ENCODE assay signal across 31 cellular contexts in genomic region chr1:107766533-107766932, GRCh38.
"Had no signal": no experiment of that assay in that cellular context is flagged by ENCODE, and none has a peak within 500 bp of the region (broad histone marks: within the 10 kb centered on the region; RNA-seq: fewer than 3 reads in every experiment).

No MANE protein-coding gene starts in this region.

- H3K36me3 Mint-ChIP-seq: activated CD8-positive, alpha-beta memory T cell treated with anti-CD3 and anti-CD28 coated beads, Interleukin-2, amount 10 ng/mL, durations not matched to agents 7 days and 5 days; activated naive CD4-positive, alpha-beta T cell treated with anti-CD3 and anti-CD28 coated beads, Interleukin-2, amount 10 ng/mL, durations not matched to agents 7 days and 5 days had no signal

- H3K27ac Mint-ChIP-seq: activated CD4-positive, alpha-beta memory T cell treated with anti-CD3 and anti-CD28 coated beads, Interleukin-2, amount 10 ng/mL, durations not matched to agents 7 days and 5 days; activated CD8-positive, alpha-beta memory T cell treated with anti-CD3 and anti-CD28 coated beads, Interleukin-2, amount 10 ng/mL, durations not matched to agents 7 days and 5 days; activated naive CD4-positive, alpha-beta T cell treated with anti-CD3 and anti-CD28 coated beads, Interleukin-2, amount 10 ng/mL, durations not matched to agents 7 days and 5 days; activated naive CD8-positive, alpha-beta T cell; activated naive CD8-positive, alpha-beta T cell treated with anti-CD3 and anti-CD28 coated beads, Interleukin-2, amount 50 U/mL, for 24 hours; brain; IgD-negative memory B cell; T-helper 1 cell treated with Interleukin-12 subunit alpha and Interleukin-12 subunit beta and Interleukin-4 antibody, amounts not matched to agents 30 μg/mL and 1 μg/mL, for 36 hours had no signal

- ATAC-seq: activated CD8-positive, alpha-beta memory T cell treated with anti-CD3 and anti-CD28 coated beads, Interleukin-2, amount 10 ng/mL, durations not matched to agents 7 days and 5 days; activated naive CD8-positive, alpha-beta T cell treated with anti-CD3 and anti-CD28 coated beads, Interleukin-2, amount 50 U/mL, for 24 hours had no signal

- H3K9me3 Mint-ChIP-seq: activated CD4-positive, alpha-beta memory T cell treated with anti-CD3 and anti-CD28 coated beads, Interleukin-2, amount 10 ng/mL, durations not matched to agents 7 days and 5 days; activated naive CD4-positive, alpha-beta T cell treated with anti-CD3 and anti-CD28 coated beads, Interleukin-2, amount 10 ng/mL, durations not matched to agents 7 days and 5 days; activated naive CD8-positive, alpha-beta T cell treated with anti-CD3 and anti-CD28 coated beads, Interleukin-2, amount 50 U/mL, for 24 hours; IgD-negative memory B cell; T-helper 1 cell treated with Interleukin-12 subunit alpha and Interleukin-12 subunit beta and Interleukin-4 antibody, amounts not matched to agents 30 μg/mL and 1 μg/mL, for 36 hours had no signal

- H3K4me3 Mint-ChIP-seq: activated CD4-positive, alpha-beta memory T cell treated with anti-CD3 and anti-CD28 coated beads, Interleukin-2, amount 10 ng/mL, durations not matched to agents 7 days and 5 days; activated CD8-positive, alpha-beta memory T cell treated with anti-CD3 and anti-CD28 coated beads, Interleukin-2, amount 10 ng/mL, durations not matched to agents 7 days and 5 days; activated naive CD4-positive, alpha-beta T cell treated with anti-CD3 and anti-CD28 coated beads, Interleukin-2, amount 10 ng/mL, durations not matched to agents 7 days and 5 days; activated naive CD8-positive, alpha-beta T cell; activated naive CD8-positive, alpha-beta T cell treated with anti-CD3 and anti-CD28 coated beads, Interleukin-2, amount 50 U/mL, for 24 hours; brain; IgD-negative memory B cell; T-helper 1 cell treated with Interleukin-12 subunit alpha and Interleukin-12 subunit beta and Interleukin-4 antibody, amounts not matched to agents 30 μg/mL and 1 μg/mL, for 36 hours had no signal

- H3K4me1 Mint-ChIP-seq: activated CD4-positive, alpha-beta memory T cell treated with anti-CD3 and anti-CD28 coated beads, Interleukin-2, amount 10 ng/mL, durations not matched to agents 7 days and 5 days; activated CD8-positive, alpha-beta memory T cell treated with anti-CD3 and anti-CD28 coated beads, Interleukin-2, amount 10 ng/mL, durations not matched to agents 7 days and 5 days; activated naive CD4-positive, alpha-beta T cell treated with anti-CD3 and anti-CD28 coated beads, Interleukin-2, amount 10 ng/mL, durations not matched to agents 7 days and 5 days; activated naive CD8-positive, alpha-beta T cell treated with anti-CD3 and anti-CD28 coated beads, Interleukin-2, amount 50 U/mL, for 24 hours; brain; IgD-negative memory B cell had no signal

- DNase-seq: activated CD4-positive, alpha-beta memory T cell treated with anti-CD3 and anti-CD28 coated beads, Interleukin-2, amount 10 ng/mL, durations not matched to agents 7 days and 5 days; activated CD4-positive, alpha-beta T cell treated with anti-CD3 and anti-CD28 coated beads for 1 hour; activated CD4-positive, alpha-beta T cell treated with anti-CD3 and anti-CD28 coated beads for 48 hours; activated CD4-positive, CD25-positive, alpha-beta regulatory T cell; activated CD8-positive, alpha-beta memory T cell treated with anti-CD3 and anti-CD28 coated beads for 24 hours; activated CD8-positive, alpha-beta memory T cell treated with anti-CD3 and anti-CD28 coated beads, Interleukin-2, amount 10 ng/mL, durations not matched to agents 7 days and 5 days; activated CD8-positive, alpha-beta memory T cell treated with anti-CD3 and anti-CD28 coated beads, Interleukin-2, amount 50 U/mL, for 48 hours; activated effector memory CD4-positive, alpha-beta T cell treated with Interleukin-2 at 50 U/mL for 16 hours; activated naive CD4-positive, alpha-beta T cell treated with anti-CD3 and anti-CD28 coated beads, Interleukin-2, amount 10 ng/mL, durations not matched to agents 7 days and 5 days; activated naive CD8-positive, alpha-beta T cell treated with anti-CD3 and anti-CD28 coated beads, Interleukin-2, amount 50 U/mL, for 24 hours; activated T-cell treated with anti-CD3 and anti-CD28 coated beads, Interleukin-2, amount 50 U/mL, for 48 hours; anterior cingulate cortex; central memory CD4-positive, alpha-beta T cell; Karpas-422; KBM-7; NCI-H1048; NCI-H1105 treated with DMSO at 0.1 percent for 48 hours; NCI-H1436; NCI-H187 treated with DMSO at 0.1 percent for 48 hours; NCI-H2081 treated with DMSO at 0.1 percent for 48 hours; NCI-H524 treated with DMSO at 0.1 percent for 48 hours; NCI-H748 treated with DMSO at 0.1 percent for 48 hours; NK-92 treated with Interleukin-12 subunit alpha and Interleukin-12 subunit beta, amount 100 ng/mL, for 24 hours; Right ventricle myocardium superior; SJCRH30; SK-N-SH; T-helper 9 cell had no signal

- H3K27me3 Mint-ChIP-seq: activated CD4-positive, alpha-beta memory T cell treated with anti-CD3 and anti-CD28 coated beads, Interleukin-2, amount 10 ng/mL, durations not matched to agents 7 days and 5 days; activated CD8-positive, alpha-beta memory T cell treated with anti-CD3 and anti-CD28 coated beads, Interleukin-2, amount 10 ng/mL, durations not matched to agents 7 days and 5 days; activated naive CD4-positive, alpha-beta T cell treated with anti-CD3 and anti-CD28 coated beads, Interleukin-2, amount 10 ng/mL, durations not matched to agents 7 days and 5 days; activated naive CD8-positive, alpha-beta T cell; activated naive CD8-positive, alpha-beta T cell treated with anti-CD3 and anti-CD28 coated beads, Interleukin-2, amount 50 U/mL, for 24 hours; IgD-negative memory B cell had no signal
